Comparison of ENCODE assay signal across 19 cellular contexts in genomic region chr1:209845405-209845725, GRCh38. TPM values are rescaled to one million over a fixed set of nuclear protein-coding genes. Genes with fewer than 3 reads are reported as not detected.
A peak's percentile ranks its signal among the peaks of the same experiment; 100 is the strongest.
DNase-seq lines count a peak whose midpoint lies in the region; TF ChIP-seq lines count a peak whose summit lies in the region.
"Had no signal": no experiment of that assay in that cellular context is flagged by ENCODE, and none has a peak within 500 bp of the region (broad histone marks: within the 10 kb centered on the region; RNA-seq: fewer than 3 reads in every experiment).

No MANE protein-coding gene starts in this region.

- peaks cover 30% of the 10 kb centered on the region for H3K4me1 Mint-ChIP-seq in activated naive CD4-positive, alpha-beta T cell treated with anti-CD3 and anti-CD28 coated beads, Interleukin-2, amount 50 U/mL, for 24 hours
- no peaks in the 10 kb centered on the region for H3K4me1 Mint-ChIP-seq in activated naive CD4-positive, alpha-beta T cell treated with anti-CD3 and anti-CD28 coated beads, Interleukin-2, amount 10 ng/mL, durations not matched to agents 7 days and 5 days

- no peak overlapping the region for H3K4me3 Mint-ChIP-seq in activated naive CD4-positive, alpha-beta T cell treated with anti-CD3 and anti-CD28 coated beads, Interleukin-2, amount 50 U/mL, for 24 hours
- no peak overlapping the region for H3K4me3 Mint-ChIP-seq in activated naive CD4-positive, alpha-beta T cell treated with anti-CD3 and anti-CD28 coated beads, Interleukin-2, amount 10 ng/mL, durations not matched to agents 7 days and 5 days
- H3K4me3 Mint-ChIP-seq: central memory CD8-positive, alpha-beta T cell had no signal

- no peaks in the 10 kb centered on the region for H3K9me3 ChIP-seq in osteoblast (ENCODE audit: low read depth, low read length)
- H3K9me3 ChIP-seq: esophagus squamous epithelium, psoas muscle had no signal

- H3K27me3 Mint-ChIP-seq in activated naive CD4-positive, alpha-beta T cell treated with anti-CD3 and anti-CD28 coated beads, Interleukin-2, amount 50 U/mL, for 24 hours: no peaks in the 10 kb centered on the region
- no peaks in the 10 kb centered on the region for H3K27me3 Mint-ChIP-seq in activated naive CD4-positive, alpha-beta T cell treated with anti-CD3 and anti-CD28 coated beads, Interleukin-2, amount 10 ng/mL, durations not matched to agents 7 days and 5 days
- H3K27me3 Mint-ChIP-seq: central memory CD8-positive, alpha-beta T cell had no signal

- no peak overlapping the region for H2AFZ ChIP-seq in osteoblast (ENCODE audit: low read length)

- H3K27ac ChIP-seq in osteoblast (ENCODE audit: low read depth, low read length): peak overlapping the region; percentile 81
- H3K27ac ChIP-seq: esophagus squamous epithelium, psoas muscle had no signal

- H3K79me2 ChIP-seq in osteoblast (ENCODE audit: insufficient read depth, low read length): peaks cover 79% of the 10 kb centered on the region

- H3K4me2 ChIP-seq in osteoblast (ENCODE audit: insufficient read depth, low read length): peak overlapping the region; percentile 18
- H3K4me2 ChIP-seq: smooth muscle cell had no signal

- peaks cover 35% of the 10 kb centered on the region for H3K4me1 ChIP-seq in osteoblast (ENCODE audit: insufficient read depth, low read length)
- H3K4me1 ChIP-seq: psoas muscle had no signal

- H3K36me3 ChIP-seq in osteoblast (ENCODE audit: insufficient read depth, low read length): peaks cover 58% of the 10 kb centered on the region

- no peak for DNase-seq in activated naive CD4-positive, alpha-beta T cell treated with anti-CD3 and anti-CD28 coated beads, Interleukin-2, amount 10 ng/mL, durations not matched to agents 7 days and 5 days
- DNase-seq in NCI-H1417 treated with DMSO at 0.1 percent for 48 hours (lab: John Stamatoyannopoulos, UW) (peak; percentile 81), NCI-H2227 (lab: John Stamatoyannopoulos, UW; ENCODE audit: unreplicated experiment) (peak; percentile 91), osteoblast (ENCODE audit: insufficient read length, low spot score, missing footprints) (no peak), lower leg skin (ENCODE audit: low spot score in 2 of 2) (no peak), epidermal melanocyte (ENCODE audit: insufficient read length, low spot score) (no peak), SIG-M5 treated with dmso at 0.1 percent for 504 hours (lab: John Stamatoyannopoulos, UW; ENCODE audit: unreplicated experiment) (no peak)
- DNase-seq: activated gamma-delta T cell; amniotic stem cell; effector CD4-positive, alpha-beta T cell; esophagus squamous epithelium; left cardiac atrium; NCI-H1930; psoas muscle; stimulated activated CD4-positive, alpha-beta T cell treated with anti-CD3 and anti-CD28 coated beads, Interleukin-4, amount 100 ng/mL, for 1 hour; T-helper 1 cell had no signal

- intact Hi-C loops in lower leg skin (cut with DNase I; ENCODE audit: low total_unique reads): no loop called here

- H3K27ac Mint-ChIP-seq in activated naive CD4-positive, alpha-beta T cell treated with anti-CD3 and anti-CD28 coated beads, Interleukin-2, amount 50 U/mL, for 24 hours: peak overlapping the region; percentile 21
- H3K27ac Mint-ChIP-seq in activated naive CD4-positive, alpha-beta T cell treated with anti-CD3 and anti-CD28 coated beads, Interleukin-2, amount 10 ng/mL, durations not matched to agents 7 days and 5 days: no peak overlapping the region

- no peaks in the 10 kb centered on the region for H3K9me3 Mint-ChIP-seq in activated naive CD4-positive, alpha-beta T cell treated with anti-CD3 and anti-CD28 coated beads, Interleukin-2, amount 50 U/mL, for 24 hours
- no peaks in the 10 kb centered on the region for H3K9me3 Mint-ChIP-seq in activated naive CD4-positive, alpha-beta T cell treated with anti-CD3 and anti-CD28 coated beads, Interleukin-2, amount 10 ng/mL, durations not matched to agents 7 days and 5 days
- H3K9me3 Mint-ChIP-seq: central memory CD8-positive, alpha-beta T cell had no signal

- TF ChIP-seq POLR2A in lower leg skin (IDR thresholded peaks at IDR 0.05): no peak

- H4K20me1 ChIP-seq in osteoblast (ENCODE audit: insufficient read depth, low read length): no peaks in the 10 kb centered on the region

- no peak for TF ChIP-seq CTCF in osteoblast (IDR thresholded peaks at IDR 0.05; ENCODE audit: extremely low read depth, low read depth, low read length)
- no peak for TF ChIP-seq CTCF in lower leg skin (IDR thresholded peaks at IDR 0.05)

- CTCF ChIA-PET in activated naive CD4-positive, alpha-beta T cell treated with anti-CD3 and anti-CD28 coated beads, Interleukin-2, amount 10 ng/mL, durations not matched to agents 7 days and 5 days (lab: Charles Lee): interaction anchor here (0.7 to 1.2 kb wide), 2 partner anchors 23 to 275 kb away, joined by 3 read pairs; no protein-coding TSS in a partner anchor

- H3K36me3 Mint-ChIP-seq in activated naive CD4-positive, alpha-beta T cell treated with anti-CD3 and anti-CD28 coated beads, Interleukin-2, amount 50 U/mL, for 24 hours: peaks cover 17% of the 10 kb centered on the region
- peaks cover 50% of the 10 kb centered on the region for H3K36me3 Mint-ChIP-seq in activated naive CD4-positive, alpha-beta T cell treated with anti-CD3 and anti-CD28 coated beads, Interleukin-2, amount 10 ng/mL, durations not matched to agents 7 days and 5 days

- H3K4me3 ChIP-seq in osteoblast (ENCODE audit: insufficient read depth, low read length): no peak overlapping the region
- H3K4me3 ChIP-seq in lower leg skin (ENCODE audit: low read depth, poor library complexity, severe bottlenecking): no peak overlapping the region
- H3K4me3 ChIP-seq: esophagus squamous epithelium, psoas muscle, smooth muscle cell had no signal

- WGBS in lower leg skin, 2 donors: 79 to 85% methylated on average over 1 of the region's 1 CpG

- no peaks in the 10 kb centered on the region for H3K27me3 ChIP-seq in osteoblast (ENCODE audit: insufficient read depth, low read length)
- H3K27me3 ChIP-seq: esophagus squamous epithelium had no signal

RNA-seq across cellular contexts. Expression of gene UTP25, which starts 17.6 kb away (rescaled TPM):
- total RNA-seq in osteoblast (22.1 and 24.5 TPM in 2 replicates), lower leg skin (10 to 100 TPM in 3 of 4 donors, 1 to 10 TPM in 1; 9.9 to 12.9 (median 11.1) TPM)

RNA-seq across cellular contexts. Expression of gene IRF6, which starts 39.4 kb away (rescaled TPM):
- under 0.01 and 0.72 TPM in 2 replicates for total RNA-seq in osteoblast
- total RNA-seq in lower leg skin: 100 to 1,000 TPM; 166 to 198 (median 176) TPM

Comparison
In these comparisons a context has a peak if more than half of its experiments do, and no peak if none do; other contexts are left out.
1. DNase-seq: peak in NCI-H1417 treated with DMSO at 0.1 percent for 48 hours (single experiment) and NCI-H2227 (single experiment); none in activated naive CD4-positive, alpha-beta T cell treated with anti-CD3 and anti-CD28 coated beads, Interleukin-2, amount 10 ng/mL, durations not matched to agents 7 days and 5 days (single experiment), osteoblast (single experiment), lower leg skin (0 of 2), epidermal melanocyte (single experiment) and SIG-M5 treated with dmso at 0.1 percent for 504 hours (single experiment).
2. RNA of gene IRF6, which starts 39.4 kb away (total RNA-seq): 166 to 198 TPM in lower leg skin; under 0.01 to 0.72 TPM in osteoblast; every median in the first group is over 10 times any median in the second.